In the genomic region with DNA sequence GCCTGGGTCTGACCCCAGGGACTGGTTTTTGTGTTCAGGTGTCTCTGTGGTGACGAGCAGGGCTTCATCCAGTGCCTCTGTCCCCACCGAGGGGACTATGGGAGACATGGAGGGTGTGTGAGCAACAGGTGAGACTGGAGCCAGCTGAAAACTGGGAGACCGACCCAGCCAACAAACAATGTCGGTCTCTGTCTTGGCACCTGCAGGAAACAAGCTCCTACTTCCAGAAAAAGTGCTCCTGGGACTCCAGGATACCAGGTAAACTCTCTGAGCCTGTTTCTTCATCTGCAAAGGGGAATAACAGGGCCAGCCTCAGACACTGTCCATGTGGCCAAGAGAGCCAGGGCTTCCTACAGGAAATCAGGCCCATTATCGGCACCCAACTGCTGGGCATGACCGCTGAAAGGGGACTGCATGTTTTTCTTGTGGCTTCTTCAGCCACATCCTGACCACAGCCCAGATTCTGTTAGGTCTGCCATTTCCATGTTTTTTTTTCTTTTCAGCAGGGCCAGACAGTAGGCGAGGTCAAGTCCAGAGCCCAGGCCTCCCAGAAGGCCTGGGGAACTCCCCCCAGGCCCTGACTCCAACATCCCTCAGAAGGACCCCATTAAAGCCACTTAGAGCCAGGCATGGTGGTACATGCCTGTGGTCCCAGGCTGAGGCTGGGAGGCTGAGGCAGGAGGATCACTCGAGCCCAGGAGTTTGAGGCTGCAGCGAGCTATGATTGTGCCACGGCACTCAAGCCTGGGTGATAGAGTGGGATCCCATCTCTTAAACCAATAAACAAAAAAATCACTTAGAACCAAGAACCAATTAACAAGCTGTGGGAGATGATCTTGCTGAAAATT, we compare ENCODE assay signal across 8 cellular contexts. TPM values are rescaled to one million over a fixed set of nuclear protein-coding genes. Genes with fewer than 3 reads are reported as not detected.
A peak's percentile ranks its signal among the peaks of the same experiment; 100 is the strongest.
DNase-seq lines count a peak whose midpoint lies in the region.

No MANE protein-coding gene starts in this region.

- DNase-seq in Caki2 (ENCODE audit: low read depth) (peak; percentile 58), H4 (ENCODE audit: low spot score) (peak; percentile 97), RPMI7951 (ENCODE audit: low read depth) (peak; percentile 93), trophoblast cell (no peak), NCI-H82 treated with DMSO at 0.1 percent for 48 hours (lab: John Stamatoyannopoulos, UW; ENCODE audit: unreplicated experiment) (no peak)
- DNase-seq in effector memory CD4-positive, alpha-beta T cell: no peak
- no peak for DNase-seq in stimulated activated CD4-positive, alpha-beta T cell treated with anti-CD3 and anti-CD28 coated beads, Interleukin-4, amount 100 ng/mL, for 24 hours
- no peak for DNase-seq in stimulated activated CD4-positive, alpha-beta T cell treated with anti-CD3 and anti-CD28 coated beads, Interleukin-4, amount 100 ng/mL, for 1 hour

- no peak overlapping the region for H3K4ac ChIP-seq in trophoblast cell (ENCODE audit: low read depth, low read length)

- peak overlapping the region; percentile 55 for H4K8ac ChIP-seq in trophoblast cell (ENCODE audit: low read depth, low read length)

- no peaks in the 10 kb centered on the region for H3K79me1 ChIP-seq in trophoblast cell (ENCODE audit: low read length)

- H3K9me3 ChIP-seq in effector memory CD4-positive, alpha-beta T cell (ENCODE audit: control insufficient read depth, low read length): no peaks in the 10 kb centered on the region
- peaks cover 3% of the 10 kb centered on the region for H3K9me3 ChIP-seq in trophoblast cell (ENCODE audit: insufficient read depth, low read depth, low read length)

- no peak overlapping the region for H4K91ac ChIP-seq in trophoblast cell (ENCODE audit: low read depth, low read length)

- no peaks in the 10 kb centered on the region for H3K27me3 ChIP-seq in effector memory CD4-positive, alpha-beta T cell (replicated peaks; ENCODE audit: control insufficient read depth, insufficient read depth, low read length, poor library complexity, severe bottlenecking)
- H3K27me3 ChIP-seq in trophoblast cell (ENCODE audit: insufficient read depth, low read length): no peaks in the 10 kb centered on the region

- no peaks in the 10 kb centered on the region for H3K79me2 ChIP-seq in trophoblast cell (ENCODE audit: control insufficient read depth, insufficient read depth, low read length, poor library complexity)

- H2BK5ac ChIP-seq in trophoblast cell (ENCODE audit: low read depth, low read length, poor library complexity): no peak overlapping the region

- H2BK12ac ChIP-seq in trophoblast cell (ENCODE audit: low read length): peak overlapping the region; percentile 17

- H3K4me1 ChIP-seq in effector memory CD4-positive, alpha-beta T cell (ENCODE audit: control insufficient read depth, insufficient read depth, low read length, poor library complexity, severe bottlenecking): peaks cover 27% of the 10 kb centered on the region
- peaks cover 11 to 12% of the 10 kb centered on the region in 2 experiments for H3K4me1 ChIP-seq in trophoblast cell (ENCODE audit: control insufficient read depth in 1 of 2, insufficient read depth in 2 of 2, low read length in 2 of 2)

- no peak overlapping the region for H3K14ac ChIP-seq in trophoblast cell (ENCODE audit: low read length)

- peaks cover 4% of the 10 kb centered on the region for H3K36me3 ChIP-seq in effector memory CD4-positive, alpha-beta T cell (ENCODE audit: control insufficient read depth, insufficient read depth, low read length)
- H3K36me3 ChIP-seq in trophoblast cell (ENCODE audit: control insufficient read depth in 1 of 2, insufficient read depth in 2 of 2, low read length in 2 of 2): no peaks in the 10 kb centered on the region

- no peak overlapping the region for H3K4me2 ChIP-seq in trophoblast cell (ENCODE audit: low read length)

- H2AK5ac ChIP-seq in trophoblast cell (ENCODE audit: low read length): peak overlapping the region; percentile 28

- no peak overlapping the region for H3K23ac ChIP-seq in trophoblast cell (ENCODE audit: low read length)

- peak overlapping the region; percentile 73 for H3K4me3 ChIP-seq in effector memory CD4-positive, alpha-beta T cell (ENCODE audit: insufficient read depth, low read depth, low read length, poor library complexity, severe bottlenecking)
- no peak overlapping the region for H3K4me3 ChIP-seq in trophoblast cell (ENCODE audit: low read depth, low read length)

- peak overlapping the region; percentile 78 for H3K27ac ChIP-seq in effector memory CD4-positive, alpha-beta T cell (ENCODE audit: insufficient read depth, low read length, poor library complexity, severe bottlenecking)
- H3K27ac ChIP-seq in trophoblast cell (ENCODE audit: low read depth, low read length): no peak overlapping the region

- H3K18ac ChIP-seq in trophoblast cell (ENCODE audit: low read length): no peak overlapping the region

- H3K9ac ChIP-seq in trophoblast cell (ENCODE audit: low read length): no peak overlapping the region

- no CpG with 5 or more reads among the region's 10 CpGs for WGBS in trophoblast cell (ENCODE audit: extremely low coverage, insufficient coverage, insufficient read length)

- in situ Hi-C loops in Caki2 (cut with HindIII; ENCODE audit: low pct_unique_long_range_greater_than_20kb, low sequenced_read_pairs): no loop called here

- no peak overlapping the region for H2AFZ ChIP-seq in trophoblast cell (ENCODE audit: insufficient read depth, low read length, poor library complexity)

- H2BK120ac ChIP-seq in trophoblast cell (ENCODE audit: insufficient read depth, low read length, poor library complexity): no peak overlapping the region

- no peak overlapping the region for H4K12ac ChIP-seq in trophoblast cell (ENCODE audit: low read depth, low read length)

RNA-seq across cellular contexts. Expression of a gene that starts 0.8 kb away (rescaled TPM):
- 25.1 and 26.8 TPM in 2 replicates for total RNA-seq in Caki2 (2014; rRNA removed; shearing (Covaris generic); ENCODE audit: low replicate concordance)
- total RNA-seq in H4 (2014; rRNA removed; shearing (Covaris generic)): 273 and 396 TPM in 2 replicates
- 46.1 and 65.6 TPM in 2 replicates for total RNA-seq in RPMI7951 (2014; rRNA removed; shearing (Covaris generic))
- polyA plus RNA-seq in trophoblast cell (2013): 0.72 and 0.79 TPM in 2 replicates

RNA-seq across cellular contexts. Expression of a gene that starts 12.3 kb away (rescaled TPM):
- not detected in 2 replicates for total RNA-seq in Caki2 (2014; rRNA removed; shearing (Covaris generic); ENCODE audit: low replicate concordance)
- total RNA-seq in H4 (2014; rRNA removed; shearing (Covaris generic)): not detected in 2 replicates
- total RNA-seq in RPMI7951 (2014; rRNA removed; shearing (Covaris generic)): not detected in 2 replicates
- not detected in 2 replicates for polyA plus RNA-seq in trophoblast cell (2013)

RNA-seq across cellular contexts. Expression of a gene that starts 13.6 kb away (rescaled TPM):
- 77.8 and 129 TPM in 2 replicates for total RNA-seq in Caki2 (2014; rRNA removed; shearing (Covaris generic); ENCODE audit: low replicate concordance)
- total RNA-seq in H4 (2014; rRNA removed; shearing (Covaris generic)): 155 and 216 TPM in 2 replicates
- total RNA-seq in RPMI7951 (2014; rRNA removed; shearing (Covaris generic)): 123 and 164 TPM in 2 replicates
- polyA plus RNA-seq in trophoblast cell (2013): 44.4 and 46.3 TPM in 2 replicates

RNA-seq across cellular contexts. Expression of a gene that starts 29.1 kb away (rescaled TPM):
- not detected in 2 replicates for total RNA-seq in Caki2 (2014; rRNA removed; shearing (Covaris generic); ENCODE audit: low replicate concordance)
- total RNA-seq in H4 (2014; rRNA removed; shearing (Covaris generic)): not detected in 2 replicates
- total RNA-seq in RPMI7951 (2014; rRNA removed; shearing (Covaris generic)): not detected in 2 replicates
- polyA plus RNA-seq in trophoblast cell (2013): 0.01 and 0.04 TPM in 2 replicates

RNA-seq across cellular contexts. Expression of a gene that starts 42.2 kb away (rescaled TPM):
- total RNA-seq in Caki2 (2014; rRNA removed; shearing (Covaris generic); ENCODE audit: low replicate concordance): not detected in 2 replicates
- total RNA-seq in H4 (2014; rRNA removed; shearing (Covaris generic)): 0.27 and 1.1 TPM in 2 replicates
- total RNA-seq in RPMI7951 (2014; rRNA removed; shearing (Covaris generic)): not detected in 2 replicates
- 0.07 TPM in 2 replicates for polyA plus RNA-seq in trophoblast cell (2013)

Comparison
In these comparisons a context has a peak if more than half of its experiments do, and no peak if none do; other contexts are left out.
1. DNase-seq: peak in Caki2 (single experiment), H4 (single experiment) and RPMI7951 (single experiment); none in effector memory CD4-positive, alpha-beta T cell (0 of 3), trophoblast cell (0 of 2), stimulated activated CD4-positive, alpha-beta T cell treated with anti-CD3 and anti-CD28 coated beads, Interleukin-4, amount 100 ng/mL, for 24 hours (single experiment), NCI-H82 treated with DMSO at 0.1 percent for 48 hours (single experiment) and stimulated activated CD4-positive, alpha-beta T cell treated with anti-CD3 and anti-CD28 coated beads, Interleukin-4, amount 100 ng/mL, for 1 hour (single experiment).